Comparison of ENCODE assay signal across 13 cellular contexts in the genomic region with DNA sequence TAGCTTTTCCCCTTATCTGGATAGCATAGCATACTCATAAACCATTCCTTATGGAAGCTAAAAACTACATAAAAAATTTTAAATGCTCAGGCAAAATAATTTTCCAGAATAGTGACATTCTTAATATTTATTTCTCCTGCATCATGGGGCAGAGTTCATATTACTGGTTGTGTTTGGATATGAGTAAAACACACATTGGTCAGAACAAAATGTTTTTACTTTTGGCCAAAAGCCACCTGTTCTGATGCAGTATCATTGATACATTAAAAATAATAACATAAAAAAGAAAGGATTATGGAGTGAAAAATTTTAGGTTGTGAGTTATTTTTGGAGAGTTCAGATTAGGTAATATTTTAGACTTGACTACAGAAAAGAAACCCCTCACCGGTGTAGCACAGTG. TPM values are rescaled to one million over a fixed set of nuclear protein-coding genes. Genes with fewer than 3 reads are reported as not detected.
DNase-seq lines count a peak whose midpoint lies in the region; ATAC-seq and TF ChIP-seq lines count a peak whose summit lies in the region.
"Had no signal": no experiment of that assay in that cellular context is flagged by ENCODE, and none has a peak within 500 bp of the region (broad histone marks: within the 10 kb centered on the region; RNA-seq: fewer than 3 reads in every experiment).

No MANE protein-coding gene starts in this region.

- H3K79me2 ChIP-seq in hepatocyte = peaks cover 99% of the 10 kb centered on the region

- H3K4me2 ChIP-seq in BLaER1 (peak overlapping the region; percentile 62), hepatocyte (peak overlapping the region; percentile 37), skeletal muscle satellite cell (ENCODE audit: low read length) (peak overlapping the region; percentile 61)

- H4K20me1 ChIP-seq in BLaER1 (peaks cover 44% of the 10 kb centered on the region), hepatocyte (ENCODE audit: insufficient read depth, poor library complexity, severe bottlenecking) (peaks cover 20% of the 10 kb centered on the region)

- H3K36me3 ChIP-seq in BLaER1 (peaks cover 54% of the 10 kb centered on the region), hepatocyte (replicated peaks; ENCODE audit: insufficient read depth, low read depth) (no peaks in the 10 kb centered on the region), skeletal muscle satellite cell (ENCODE audit: insufficient read depth, low read length) (peaks cover 52% of the 10 kb centered on the region)
- H3K36me3 ChIP-seq: uterus had no signal

- no peak overlapping the region for H3K27ac ChIP-seq in BLaER1
- H3K27ac ChIP-seq in VCaP = peak overlapping the region; percentile 72
- H3K27ac ChIP-seq in hepatocyte = peak overlapping the region; percentile 55

- no peaks in the 10 kb centered on the region for H3K9me3 ChIP-seq in BLaER1
- no peaks in the 10 kb centered on the region for H3K9me3 ChIP-seq in hepatocyte (ENCODE audit: low read depth)
- H3K9me3 ChIP-seq in skeletal muscle satellite cell (replicated peaks; ENCODE audit: low read length) = no peaks in the 10 kb centered on the region
- H3K9me3 ChIP-seq: uterus had no signal

- WGBS in hepatocyte (ENCODE audit: low lambda C conversion rate, missing lambda C conversion rate) = 68% methylated on average over 1 of the region's 1 CpG

- peaks cover 95% of the 10 kb centered on the region for H3K4me1 ChIP-seq in BLaER1
- H3K4me1 ChIP-seq in hepatocyte (ENCODE audit: insufficient read depth) = peaks cover 51% of the 10 kb centered on the region
- H3K4me1 ChIP-seq in skeletal muscle satellite cell (ENCODE audit: control insufficient read depth, insufficient read depth, low read length) = peaks cover 98% of the 10 kb centered on the region

- H3K27me3 ChIP-seq in BLaER1 = no peaks in the 10 kb centered on the region
- no peaks in the 10 kb centered on the region for H3K27me3 ChIP-seq in hepatocyte
- H3K27me3 ChIP-seq in skeletal muscle satellite cell (ENCODE audit: control insufficient read depth, insufficient read depth, low read length) = no peaks in the 10 kb centered on the region
- H3K27me3 ChIP-seq: uterus had no signal

- TF ChIP-seq CTCF in VCaP (conservative IDR thresholded peaks at IDR 0.05) = no peak
- no peak for TF ChIP-seq CTCF in hepatocyte (IDR thresholded peaks at IDR 0.05; ENCODE audit: poor library complexity)

- ATAC-seq in GM21367 (IDR thresholded peaks at IDR 0.05; ENCODE audit: unreplicated experiment) = no peak

- peak overlapping the region; percentile 11; the same call in 1 of the 2 replicates for H3K9ac ChIP-seq in BLaER1
- H3K9ac ChIP-seq in skeletal muscle satellite cell (ENCODE audit: low read depth, low read length) = peak overlapping the region; percentile 83

- H2AFZ ChIP-seq in hepatocyte = no peak overlapping the region

- H3K4me3 ChIP-seq in BLaER1 (no peak overlapping the region), hepatocyte (no peak overlapping the region), skeletal muscle satellite cell (ENCODE audit: low read length) (peak overlapping the region; percentile 3)
- H3K4me3 ChIP-seq: uterus had no signal

- DNase-seq in hepatocyte (ENCODE audit: low spot score) = no peak
- DNase-seq in NCI-H345 (lab: John Stamatoyannopoulos, UW) = no peak
- no peak for DNase-seq in retina
- no peak for DNase-seq in activated CD8-positive, alpha-beta memory T cell treated with anti-CD3 and anti-CD28 coated beads for 24 hours
- DNase-seq: activated effector memory CD4-positive, alpha-beta T cell treated with anti-CD3 and anti-CD28 coated beads, Interleukin-2, amount 50 U/mL, for 16 hours; foreskin melanocyte; NCI-H1092 treated with DMSO at 0.1 percent for 48 hours; stimulated activated CD4-positive, alpha-beta T cell treated with anti-CD3 and anti-CD28 coated beads, Interleukin-2, amount 100 ng/mL, for 24 hours; uterus had no signal

- H3K9me2 ChIP-seq in hepatocyte (replicated peaks; ENCODE audit: insufficient read depth) = no peaks in the 10 kb centered on the region

RNA-seq across cellular contexts. Expression of a gene that starts 33.6 kb away (rescaled TPM):
- 47.6 and 48.2 TPM in 2 replicates for total RNA-seq in hepatocyte
- 20.8 and 29.6 TPM in 2 replicates for polyA plus RNA-seq in hepatocyte
- total RNA-seq in skeletal muscle satellite cell (2012; rRNA removed) = 117 and 131 TPM in 2 replicates
